In genomic region chr11:96229354-96229973, GRCh38 we compare ENCODE assay signal across 10 cellular contexts.
DNase-seq lines count a peak whose midpoint lies in the region; ATAC-seq, FAIRE-seq and TF ChIP-seq lines count a peak whose summit lies in the region.
"Had no signal": no experiment of that assay in that cellular context is flagged by ENCODE, and none has a peak within 500 bp of the region (broad histone marks: within the 10 kb centered on the region; RNA-seq: fewer than 3 reads in every experiment).

No MANE protein-coding gene starts in this region.

- no peak overlapping the region for H3K4me3 Mint-ChIP-seq in astrocyte (ENCODE audit: unreplicated experiment)

- no peak for FAIRE-seq in astrocyte (lab: Jason Lieb, UNC)

- peak overlapping the region; percentile 16 for H4K12ac ChIP-seq in trophoblast cell (ENCODE audit: low read depth, low read length)

- H2AK5ac ChIP-seq in trophoblast cell (ENCODE audit: low read length) = no peak overlapping the region

- H2BK12ac ChIP-seq in trophoblast cell (ENCODE audit: low read length) = no peak overlapping the region

- H3K79me2 ChIP-seq in astrocyte (ENCODE audit: insufficient read depth, low read length) = peaks cover 68% of the 10 kb centered on the region
- H3K79me2 ChIP-seq in trophoblast cell (ENCODE audit: control insufficient read depth, insufficient read depth, low read length, poor library complexity) = peaks cover 9% of the 10 kb centered on the region

- H3K4me1 Mint-ChIP-seq in astrocyte (ENCODE audit: low read depth, unreplicated experiment) = peaks cover 45% of the 10 kb centered on the region

- peak overlapping the region in 1 of 10 experiments; percentile 22; a peak in 1 of 20 replicates for H3K4me3 ChIP-seq in BLaER1 treated with 17β-estradiol and CSF1 and Interleukin-3, amounts not matched to agents 10 nM and 100 nM
- H3K4me3 ChIP-seq in HL-60 (replicated peaks; ENCODE audit: insufficient read depth, low read length) = no peak overlapping the region
- H3K4me3 ChIP-seq in astrocyte (ENCODE audit: insufficient read depth, low read depth, low read length) = no peak overlapping the region
- H3K4me3 ChIP-seq in trophoblast cell (ENCODE audit: low read depth, low read length) = no peak overlapping the region

- ATAC-seq in HG03354 (IDR thresholded peaks at IDR 0.05; ENCODE audit: poor library complexity, severe bottlenecking, unreplicated experiment) = no peak

- H3K9me3 ChIP-seq in BLaER1 treated with 17β-estradiol and CSF1 and Interleukin-3, amounts not matched to agents 10 nM and 100 nM (replicated peaks in 1 of 11) = peaks cover 0 to 16% (median 0%) of the 10 kb centered on the region in 11 experiments; a peak in 7 of 22 replicates
- H3K9me3 ChIP-seq in astrocyte (ENCODE audit: insufficient read depth, low read depth, low read length) = no peaks in the 10 kb centered on the region
- H3K9me3 ChIP-seq in trophoblast cell (ENCODE audit: insufficient read depth, low read depth, low read length) = no peaks in the 10 kb centered on the region

- peak overlapping the region; percentile 46 for H3K14ac ChIP-seq in trophoblast cell (ENCODE audit: low read length)

- H3K9ac ChIP-seq in BLaER1 treated with 17β-estradiol and CSF1 and Interleukin-3, amounts not matched to agents 10 nM and 100 nM = peak overlapping the region in 3 of 11 experiments; percentile 55 to 78 (median 76); a peak in 6 of 22 replicates
- H3K9ac ChIP-seq in astrocyte (ENCODE audit: low read length) (peak overlapping the region; percentile 71), trophoblast cell (ENCODE audit: low read length) (no peak overlapping the region)

- no peak overlapping the region for H3K23ac ChIP-seq in trophoblast cell (ENCODE audit: low read length)

- TF ChIP-seq CTCF in HL-60 (IDR thresholded peaks at IDR 0.05; ENCODE audit: insufficient read depth, low read length) (no peak), astrocyte (IDR thresholded peaks at IDR 0.05; ENCODE audit: insufficient read depth, low read depth, low read length) (no peak)

- H3K27ac Mint-ChIP-seq in astrocyte (ENCODE audit: unreplicated experiment) = peak overlapping the region; percentile 91

- H3K36me3 ChIP-seq in BLaER1 treated with 17β-estradiol and CSF1 and Interleukin-3, amounts not matched to agents 10 nM and 100 nM = peaks cover 0 to 38% (median 0%) of the 10 kb centered on the region in 11 experiments; a peak in 4 of 22 replicates
- no peaks in the 10 kb centered on the region for H3K36me3 ChIP-seq in astrocyte (ENCODE audit: insufficient read depth, low read length)
- peaks cover 4 to 5% of the 10 kb centered on the region in 2 experiments for H3K36me3 ChIP-seq in trophoblast cell (ENCODE audit: control insufficient read depth in 1 of 2, insufficient read depth in 2 of 2, low read length in 2 of 2)

- peak overlapping the region; percentile 34 for H3K4ac ChIP-seq in trophoblast cell (ENCODE audit: low read depth, low read length)

- DNase-seq in HL-60 (ENCODE audit: low read depth in 1 of 2, low spot score in 1 of 2) (no peak), astrocyte (ENCODE audit: low read depth) (no peak), trophoblast cell (no peak), head of caudate nucleus (no peak), NCI-H2196 (lab: John Stamatoyannopoulos, UW; ENCODE audit: unreplicated experiment) (no peak), NCI-H187 treated with DMSO at 0.1 percent for 48 hours (lab: John Stamatoyannopoulos, UW) (no peak)
- DNase-seq: NCI-H524 had no signal

- H3K79me1 ChIP-seq in trophoblast cell (ENCODE audit: low read length) = peaks cover 26% of the 10 kb centered on the region

- intact Hi-C loops in head of caudate nucleus (cut with DNase I) = no loop called here

- peak overlapping the region in 7 of 11 experiments; percentile 2 to 90 (median 62); a peak in 12 of 22 replicates for H3K4me2 ChIP-seq in BLaER1 treated with 17β-estradiol and CSF1 and Interleukin-3, amounts not matched to agents 10 nM and 100 nM
- H3K4me2 ChIP-seq in astrocyte (ENCODE audit: low read length) (peak overlapping the region; percentile 73), trophoblast cell (ENCODE audit: low read length) (no peak overlapping the region)

- peak overlapping the region; percentile 56 for H2BK120ac ChIP-seq in trophoblast cell (ENCODE audit: insufficient read depth, low read length, poor library complexity)

- H2BK5ac ChIP-seq in trophoblast cell (ENCODE audit: low read depth, low read length, poor library complexity) = peak overlapping the region; percentile 76

- peaks cover 5% of the 10 kb centered on the region for H3K36me3 Mint-ChIP-seq in astrocyte (ENCODE audit: low read depth, unreplicated experiment)
- H3K36me3 Mint-ChIP-seq: brain had no signal

- H3K27me3 Mint-ChIP-seq in astrocyte (ENCODE audit: low read depth, unreplicated experiment) = no peaks in the 10 kb centered on the region
- H3K27me3 Mint-ChIP-seq: brain had no signal

- H3K27me3 ChIP-seq in BLaER1 treated with 17β-estradiol and CSF1 and Interleukin-3, amounts not matched to agents 10 nM and 100 nM = no peaks in the 10 kb centered on the region
- no peaks in the 10 kb centered on the region for H3K27me3 ChIP-seq in HL-60 (ENCODE audit: insufficient read depth, poor library complexity, severe bottlenecking)
- no peaks in the 10 kb centered on the region for H3K27me3 ChIP-seq in astrocyte (ENCODE audit: insufficient read depth, low read length)
- no peaks in the 10 kb centered on the region for H3K27me3 ChIP-seq in trophoblast cell (ENCODE audit: insufficient read depth, low read length)

- H2AFZ ChIP-seq in astrocyte (ENCODE audit: low read depth, low read length) (no peak overlapping the region), trophoblast cell (ENCODE audit: insufficient read depth, low read length, poor library complexity) (no peak overlapping the region)

- H3K18ac ChIP-seq in trophoblast cell (ENCODE audit: low read length) = no peak overlapping the region

- peaks cover 13 to 99% (median 43%) of the 10 kb centered on the region in 10 experiments for H3K4me1 ChIP-seq in BLaER1 treated with 17β-estradiol and CSF1 and Interleukin-3, amounts not matched to agents 10 nM and 100 nM
- H3K4me1 ChIP-seq in astrocyte (ENCODE audit: insufficient read depth, low read length) = peaks cover 25% of the 10 kb centered on the region
- H3K4me1 ChIP-seq in trophoblast cell (ENCODE audit: control insufficient read depth in 1 of 2, insufficient read depth in 2 of 2, low read length in 2 of 2) = peaks cover 7 to 14% of the 10 kb centered on the region in 2 experiments

- H3K9me3 Mint-ChIP-seq in astrocyte (ENCODE audit: unreplicated experiment) = peaks cover under 1% of the 10 kb centered on the region
- H3K9me3 Mint-ChIP-seq: brain had no signal

- H4K20me1 ChIP-seq in BLaER1 treated with 17β-estradiol and CSF1 and Interleukin-3, amounts not matched to agents 10 nM and 100 nM = no peaks in the 10 kb centered on the region
- H4K20me1 ChIP-seq in astrocyte (ENCODE audit: insufficient read depth, low read length) = no peaks in the 10 kb centered on the region

- no CpG with 5 or more reads among the region's 2 CpGs for WGBS in trophoblast cell (ENCODE audit: extremely low coverage, insufficient coverage, insufficient read length)

- peak overlapping the region in 9 of 11 experiments; percentile 12 to 96 (median 63); a peak in 13 of 22 replicates for H3K27ac ChIP-seq in BLaER1 treated with 17β-estradiol and CSF1 and Interleukin-3, amounts not matched to agents 10 nM and 100 nM
- H3K27ac ChIP-seq in HL-60 (replicated peaks) (peak overlapping the region; percentile 55), astrocyte (ENCODE audit: low read depth, low read length) (peak overlapping the region; percentile 95), trophoblast cell (ENCODE audit: low read depth, low read length) (peak overlapping the region; percentile 97)

- H4K91ac ChIP-seq in trophoblast cell (ENCODE audit: low read depth, low read length) = peak overlapping the region; percentile 39

- H4K8ac ChIP-seq in trophoblast cell (ENCODE audit: low read depth, low read length) = peak overlapping the region; percentile 61
